ENCODE assay signal across 19 cellular contexts in the genomic region with DNA sequence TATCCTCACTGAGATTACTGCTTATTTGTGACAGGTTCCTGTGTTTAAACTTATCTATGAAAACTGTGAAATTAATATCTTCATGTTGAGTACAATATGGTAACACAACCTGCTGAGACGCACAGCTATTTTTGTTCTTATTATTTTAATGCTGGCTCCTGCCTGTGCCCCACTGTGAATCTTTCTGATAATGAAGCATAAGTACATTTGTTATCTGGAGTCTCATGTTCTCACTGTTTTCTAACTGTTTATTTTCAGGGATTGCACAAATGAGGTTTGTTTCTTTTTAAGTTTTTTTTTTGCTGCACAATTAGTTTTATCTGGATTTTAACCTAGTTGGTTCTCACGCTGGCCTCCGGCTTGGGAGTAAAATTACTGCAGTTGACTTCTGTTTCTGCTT. TPM values are rescaled to one million over a fixed set of nuclear protein-coding genes. Genes with fewer than 3 reads are reported as not detected.
A peak's percentile ranks its signal among the peaks of the same experiment; 100 is the strongest.
DNase-seq lines count a peak whose midpoint lies in the region; ATAC-seq and TF ChIP-seq lines count a peak whose summit lies in the region.
"Had no signal": no experiment of that assay in that cellular context is flagged by ENCODE, and none has a peak within 500 bp of the region (broad histone marks: within the 10 kb centered on the region; RNA-seq: fewer than 3 reads in every experiment).

No MANE protein-coding gene starts in this region.

- ATAC-seq in heart left ventricle (peak in 1 of 4 donors; percentile 77), GM18867 (IDR thresholded peaks at IDR 0.05; ENCODE audit: unreplicated experiment) (no peak)
- ATAC-seq in activated T-helper 17 cell treated with anti-CD3 and anti-CD28 coated beads, Interleukin-2, amount 50 U/mL, for 72 hours (replicated peaks): no peak
- ATAC-seq: A549, K562 had no signal

- H3K4me1 Mint-ChIP-seq in activated T-helper 17 cell treated with anti-CD3 and anti-CD28 coated beads, Interleukin-2, amount 50 U/mL, for 72 hours: peaks cover 27% of the 10 kb centered on the region
- peaks cover 24% of the 10 kb centered on the region for H3K4me1 Mint-ChIP-seq in progenitor cell of endocrine pancreas (ENCODE audit: low read depth)

- peaks cover 11% of the 10 kb centered on the region for H3K9me3 Mint-ChIP-seq in activated T-helper 17 cell treated with anti-CD3 and anti-CD28 coated beads, Interleukin-2, amount 50 U/mL, for 72 hours
- peaks cover 9% of the 10 kb centered on the region for H3K9me3 Mint-ChIP-seq in progenitor cell of endocrine pancreas (ENCODE audit: low read depth)

- WGBS in heart left ventricle, 4 donors: 36 to 43% (median 38%) methylated on average over 3 of the region's 3 CpGs

- no peak for TF ChIP-seq POLR2A in heart left ventricle (IDR thresholded peaks at IDR 0.05)

- H3K9me3 ChIP-seq in heart left ventricle (no peaks in the 10 kb centered on the region), right atrium auricular region (no peaks in the 10 kb centered on the region)
- H3K9me3 ChIP-seq: A549 had no signal

- H3K4me1 ChIP-seq in heart left ventricle (peaks cover 0 to 21% (median 2%) of the 10 kb centered on the region in 12 donors), right atrium auricular region (peaks cover 0 to 8% of the 10 kb centered on the region in 2 donors)
- H3K4me1 ChIP-seq: A549, Caco-2 had no signal

- H3K27me3 ChIP-seq in heart left ventricle (no peaks in the 10 kb centered on the region), right atrium auricular region (no peaks in the 10 kb centered on the region)

- peak overlapping the region; percentile 29 for H3K4me3 Mint-ChIP-seq in activated T-helper 17 cell treated with anti-CD3 and anti-CD28 coated beads, Interleukin-2, amount 50 U/mL, for 72 hours
- peak overlapping the region; percentile 18 for H3K4me3 Mint-ChIP-seq in progenitor cell of endocrine pancreas (ENCODE audit: low read depth)

- DNase-seq in NCI-H510A treated with DMSO at 0.1 percent for 48 hours (lab: John Stamatoyannopoulos, UW) (peak; percentile 32), NCI-H510A (lab: John Stamatoyannopoulos, UW) (no peak), heart left ventricle (no peak), right atrium auricular region (ENCODE audit: low spot score) (no peak), progenitor cell of endocrine pancreas (ENCODE audit: low spot score, unreplicated experiment) (no peak), NCI-H1105 (lab: John Stamatoyannopoulos, UW) (no peak)
- DNase-seq: Caco-2, DMS79, GM23248, HCEC 1CT, MV-4-11, NCI-H1436 treated with DMSO at 0.1 percent for 48 hours, NCI-H524 treated with DMSO at 0.1 percent for 48 hours, SIG-M5 had no signal

- H3K4me3 ChIP-seq in heart left ventricle (no peak overlapping the region), right atrium auricular region (no peak overlapping the region)
- H3K4me3 ChIP-seq: A549, GM23248, K562 had no signal

- H3K36me3 ChIP-seq in heart left ventricle (no peaks in the 10 kb centered on the region), right atrium auricular region (no peaks in the 10 kb centered on the region)

- H3K27me3 Mint-ChIP-seq in activated T-helper 17 cell treated with anti-CD3 and anti-CD28 coated beads, Interleukin-2, amount 50 U/mL, for 72 hours: no peaks in the 10 kb centered on the region
- no peaks in the 10 kb centered on the region for H3K27me3 Mint-ChIP-seq in progenitor cell of endocrine pancreas

- H3K27ac Mint-ChIP-seq in activated T-helper 17 cell treated with anti-CD3 and anti-CD28 coated beads, Interleukin-2, amount 50 U/mL, for 72 hours: no peak overlapping the region
- peak overlapping the region; percentile 73 for H3K27ac Mint-ChIP-seq in progenitor cell of endocrine pancreas

- intact Hi-C loops in heart left ventricle (cut with DNase I): loop anchor here in 6 of 10 donors (5.0 to 10.0 kb wide), 4 partner anchors 195 to 358 kb away; no protein-coding TSS in a partner anchor

- H3K36me3 Mint-ChIP-seq in activated T-helper 17 cell treated with anti-CD3 and anti-CD28 coated beads, Interleukin-2, amount 50 U/mL, for 72 hours (ENCODE audit: low read depth): no peaks in the 10 kb centered on the region
- peaks cover 3% of the 10 kb centered on the region for H3K36me3 Mint-ChIP-seq in progenitor cell of endocrine pancreas (ENCODE audit: insufficient read depth)

- no peak for TF ChIP-seq CTCF in heart left ventricle (IDR thresholded peaks at IDR 0.05)
- TF ChIP-seq CTCF in right atrium auricular region (IDR thresholded peaks at IDR 0.05): no peak
- TF ChIP-seq CTCF in progenitor cell of endocrine pancreas (IDR thresholded peaks at IDR 0.05; ENCODE audit: unreplicated experiment): no peak

- H3K27ac ChIP-seq in heart left ventricle (peak overlapping the region in 7 of 12 donors; percentile 11 to 51 (median 20)), right atrium auricular region (peak overlapping the region in 1 of 2 donors; percentile 34)
- H3K27ac ChIP-seq: A549, C4-2B, GM23248 had no signal

RNA-seq across cellular contexts. Expression of gene IFNAR2, which starts 39.9 kb away (rescaled TPM):
- total RNA-seq in heart left ventricle (10 to 100 TPM in 7 of 9 donors, 1 to 10 TPM in 2; 6.5 to 46.7 (median 12.9) TPM), right atrium auricular region (1 to 10 TPM; 5.4 to 5.8 TPM), progenitor cell of endocrine pancreas (17.4 and 19.2 TPM in 2 replicates)
- polyA plus RNA-seq in heart left ventricle: 1 to 10 TPM; 8.2 to 9.6 TPM
- 10 to 100 TPM; 34.6 to 35.4 TPM for total RNA-seq in activated T-helper 17 cell treated with anti-CD3 and anti-CD28 coated beads, Interleukin-2, amount 50 U/mL, for 72 hours
